1 cellular context compared by ENCODE assay signal in the genomic region with DNA sequence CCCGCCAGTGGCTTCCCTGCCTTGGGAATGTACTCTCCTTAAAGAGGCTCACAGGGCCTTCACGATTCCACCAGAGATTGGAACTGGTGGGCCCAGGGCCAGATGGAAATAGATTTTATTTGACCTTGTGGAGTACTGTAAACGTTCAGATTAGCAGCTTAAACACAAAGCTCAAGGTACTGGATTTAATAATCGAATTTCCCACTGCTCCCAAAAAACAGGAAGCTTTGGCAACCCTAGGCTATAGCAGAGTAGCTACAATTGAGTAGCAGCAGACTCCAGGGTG.
TF ChIP-seq lines count a peak whose summit lies in the region.

No MANE protein-coding gene starts in this region.

TF ChIP-seq in GM23338, 12 proteins besides CTCF, POLR2A, EP300 and RAD21:
- TF ChIP-seq, protein P1, sequence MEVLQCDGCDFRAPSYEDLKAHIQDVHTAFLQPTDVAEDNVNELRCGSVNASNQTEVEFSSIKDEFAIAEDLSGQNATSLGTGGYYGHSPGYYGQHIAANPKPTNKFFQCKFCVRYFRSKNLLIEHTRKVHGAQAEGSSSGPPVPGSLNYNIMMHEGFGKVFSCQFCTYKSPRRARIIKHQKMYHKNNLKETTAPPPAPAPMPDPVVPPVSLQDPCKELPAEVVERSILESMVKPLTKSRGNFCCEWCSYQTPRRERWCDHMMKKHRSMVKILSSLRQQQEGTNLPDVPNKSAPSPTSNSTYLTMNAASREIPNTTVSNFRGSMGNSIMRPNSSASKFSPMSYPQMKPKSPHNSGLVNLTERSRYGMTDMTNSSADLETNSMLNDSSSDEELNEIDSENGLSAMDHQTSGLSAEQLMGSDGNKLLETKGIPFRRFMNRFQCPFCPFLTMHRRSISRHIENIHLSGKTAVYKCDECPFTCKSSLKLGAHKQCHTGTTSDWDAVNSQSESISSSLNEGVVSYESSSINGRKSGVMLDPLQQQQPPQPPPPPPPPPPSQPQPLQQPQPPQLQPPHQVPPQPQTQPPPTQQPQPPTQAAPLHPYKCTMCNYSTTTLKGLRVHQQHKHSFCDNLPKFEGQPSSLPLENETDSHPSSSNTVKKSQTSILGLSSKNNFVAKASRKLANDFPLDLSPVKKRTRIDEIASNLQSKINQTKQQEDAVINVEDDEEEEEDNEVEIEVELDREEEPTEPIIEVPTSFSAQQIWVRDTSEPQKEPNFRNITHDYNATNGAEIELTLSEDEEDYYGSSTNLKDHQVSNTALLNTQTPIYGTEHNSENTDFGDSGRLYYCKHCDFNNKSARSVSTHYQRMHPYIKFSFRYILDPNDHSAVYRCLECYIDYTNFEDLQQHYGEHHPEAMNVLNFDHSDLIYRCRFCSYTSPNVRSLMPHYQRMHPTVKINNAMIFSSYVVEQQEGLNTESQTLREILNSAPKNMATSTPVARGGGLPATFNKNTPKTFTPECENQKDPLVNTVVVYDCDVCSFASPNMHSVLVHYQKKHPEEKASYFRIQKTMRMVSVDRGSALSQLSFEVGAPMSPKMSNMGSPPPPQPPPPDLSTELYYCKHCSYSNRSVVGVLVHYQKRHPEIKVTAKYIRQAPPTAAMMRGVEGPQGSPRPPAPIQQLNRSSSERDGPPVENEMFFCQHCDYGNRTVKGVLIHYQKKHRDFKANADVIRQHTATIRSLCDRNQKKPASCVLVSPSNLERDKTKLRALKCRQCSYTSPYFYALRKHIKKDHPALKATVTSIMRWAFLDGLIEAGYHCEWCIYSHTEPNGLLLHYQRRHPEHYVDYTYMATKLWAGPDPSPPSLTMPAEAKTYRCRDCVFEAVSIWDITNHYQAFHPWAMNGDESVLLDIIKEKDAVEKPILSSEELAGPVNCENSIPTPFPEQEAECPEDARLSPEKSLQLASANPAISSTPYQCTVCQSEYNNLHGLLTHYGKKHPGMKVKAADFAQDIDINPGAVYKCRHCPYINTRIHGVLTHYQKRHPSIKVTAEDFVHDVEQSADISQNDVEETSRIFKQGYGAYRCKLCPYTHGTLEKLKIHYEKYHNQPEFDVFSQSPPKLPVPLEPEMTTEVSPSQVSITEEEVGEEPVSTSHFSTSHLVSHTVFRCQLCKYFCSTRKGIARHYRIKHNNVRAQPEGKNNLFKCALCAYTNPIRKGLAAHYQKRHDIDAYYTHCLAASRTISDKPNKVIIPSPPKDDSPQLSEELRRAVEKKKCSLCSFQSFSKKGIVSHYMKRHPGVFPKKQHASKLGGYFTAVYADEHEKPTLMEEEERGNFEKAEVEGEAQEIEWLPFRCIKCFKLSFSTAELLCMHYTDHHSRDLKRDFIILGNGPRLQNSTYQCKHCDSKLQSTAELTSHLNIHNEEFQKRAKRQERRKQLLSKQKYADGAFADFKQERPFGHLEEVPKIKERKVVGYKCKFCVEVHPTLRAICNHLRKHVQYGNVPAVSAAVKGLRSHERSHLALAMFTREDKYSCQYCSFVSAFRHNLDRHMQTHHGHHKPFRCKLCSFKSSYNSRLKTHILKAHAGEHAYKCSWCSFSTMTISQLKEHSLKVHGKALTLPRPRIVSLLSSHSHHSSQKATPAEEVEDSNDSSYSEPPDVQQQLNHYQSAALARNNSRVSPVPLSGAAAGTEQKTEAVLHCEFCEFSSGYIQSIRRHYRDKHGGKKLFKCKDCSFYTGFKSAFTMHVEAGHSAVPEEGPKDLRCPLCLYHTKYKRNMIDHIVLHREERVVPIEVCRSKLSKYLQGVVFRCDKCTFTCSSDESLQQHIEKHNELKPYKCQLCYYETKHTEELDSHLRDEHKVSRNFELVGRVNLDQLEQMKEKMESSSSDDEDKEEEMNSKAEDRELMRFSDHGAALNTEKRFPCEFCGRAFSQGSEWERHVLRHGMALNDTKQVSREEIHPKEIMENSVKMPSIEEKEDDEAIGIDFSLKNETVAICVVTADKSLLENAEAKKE (CRISPR knock-in tag; IDR thresholded peaks at IDR 0.05) = no peak
- TF ChIP-seq JUNB (IDR thresholded peaks at IDR 0.05; ENCODE audit: unreplicated experiment) = no peak
- TF ChIP-seq STAT1 (IDR thresholded peaks at IDR 0.05; ENCODE audit: unreplicated experiment) = no peak
- no peak for TF ChIP-seq EZH2phosphoT487 (IDR thresholded peaks at IDR 0.05; ENCODE audit: unreplicated experiment)
- TF ChIP-seq POLR2AphosphoS5 (IDR thresholded peaks at IDR 0.05; ENCODE audit: low read depth) = no peak
- no peak for TF ChIP-seq ETS1 (IDR thresholded peaks at IDR 0.05)
- TF ChIP-seq ZNF114 (CRISPR knock-in tag; IDR thresholded peaks at IDR 0.05) = no peak
- no peak for TF ChIP-seq CREB1 (CRISPR knock-in tag; IDR thresholded peaks at IDR 0.05; ENCODE audit: low read depth)
- no peak for TF ChIP-seq ZNF331 (CRISPR knock-in tag; IDR thresholded peaks at IDR 0.05; ENCODE audit: low read depth)
- TF ChIP-seq, protein P2, sequence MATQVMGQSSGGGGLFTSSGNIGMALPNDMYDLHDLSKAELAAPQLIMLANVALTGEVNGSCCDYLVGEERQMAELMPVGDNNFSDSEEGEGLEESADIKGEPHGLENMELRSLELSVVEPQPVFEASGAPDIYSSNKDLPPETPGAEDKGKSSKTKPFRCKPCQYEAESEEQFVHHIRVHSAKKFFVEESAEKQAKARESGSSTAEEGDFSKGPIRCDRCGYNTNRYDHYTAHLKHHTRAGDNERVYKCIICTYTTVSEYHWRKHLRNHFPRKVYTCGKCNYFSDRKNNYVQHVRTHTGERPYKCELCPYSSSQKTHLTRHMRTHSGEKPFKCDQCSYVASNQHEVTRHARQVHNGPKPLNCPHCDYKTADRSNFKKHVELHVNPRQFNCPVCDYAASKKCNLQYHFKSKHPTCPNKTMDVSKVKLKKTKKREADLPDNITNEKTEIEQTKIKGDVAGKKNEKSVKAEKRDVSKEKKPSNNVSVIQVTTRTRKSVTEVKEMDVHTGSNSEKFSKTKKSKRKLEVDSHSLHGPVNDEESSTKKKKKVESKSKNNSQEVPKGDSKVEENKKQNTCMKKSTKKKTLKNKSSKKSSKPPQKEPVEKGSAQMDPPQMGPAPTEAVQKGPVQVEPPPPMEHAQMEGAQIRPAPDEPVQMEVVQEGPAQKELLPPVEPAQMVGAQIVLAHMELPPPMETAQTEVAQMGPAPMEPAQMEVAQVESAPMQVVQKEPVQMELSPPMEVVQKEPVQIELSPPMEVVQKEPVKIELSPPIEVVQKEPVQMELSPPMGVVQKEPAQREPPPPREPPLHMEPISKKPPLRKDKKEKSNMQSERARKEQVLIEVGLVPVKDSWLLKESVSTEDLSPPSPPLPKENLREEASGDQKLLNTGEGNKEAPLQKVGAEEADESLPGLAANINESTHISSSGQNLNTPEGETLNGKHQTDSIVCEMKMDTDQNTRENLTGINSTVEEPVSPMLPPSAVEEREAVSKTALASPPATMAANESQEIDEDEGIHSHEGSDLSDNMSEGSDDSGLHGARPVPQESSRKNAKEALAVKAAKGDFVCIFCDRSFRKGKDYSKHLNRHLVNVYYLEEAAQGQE (IDR thresholded peaks at IDR 0.05; ENCODE audit: unreplicated experiment) = no peak
- TF ChIP-seq EZH2 (IDR thresholded peaks at IDR 0.05; ENCODE audit: low read depth, unreplicated experiment) = no peak
- TF ChIP-seq NANOG (IDR thresholded peaks at IDR 0.05; ENCODE audit: borderline replicate concordance) = no peak
